ENCODE assay signal across 16 cellular contexts in the genomic region with DNA sequence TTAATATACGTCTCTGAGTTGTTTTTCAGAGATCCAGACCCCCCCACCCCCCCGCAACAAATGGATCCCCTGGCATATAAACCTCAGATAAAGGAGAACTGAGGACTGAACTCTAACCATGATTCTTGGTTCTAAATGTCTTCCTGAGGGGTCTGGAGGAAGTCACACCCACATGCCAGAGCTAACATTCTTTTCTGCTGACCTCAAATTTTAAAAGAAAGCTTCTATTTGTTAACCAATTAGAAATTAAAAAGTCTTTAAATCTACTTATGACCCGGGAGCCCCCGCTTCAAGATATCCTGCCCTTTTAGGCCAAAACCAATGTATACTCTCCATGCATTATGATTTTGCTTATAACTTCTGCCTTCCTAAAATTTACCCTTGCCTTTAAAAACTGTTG.
"Had no signal": no experiment of that assay in that cellular context is flagged by ENCODE, and none has a peak within 500 bp of the region (broad histone marks: within the 10 kb centered on the region; RNA-seq: fewer than 3 reads in every experiment).

No MANE protein-coding gene starts in this region.

- H3K4me1 ChIP-seq: colonic mucosa, gastroesophageal sphincter, left lung, psoas muscle, right lobe of liver, spleen, upper lobe of right lung had no signal

- H3K27ac ChIP-seq: colonic mucosa, gastroesophageal sphincter, heart right ventricle, left lung, psoas muscle, right lobe of liver, spleen, upper lobe of right lung, WERI-Rb-1 had no signal

- FAIRE-seq: islet of Langerhans had no signal

- H3K27me3 ChIP-seq: colonic mucosa, gastroesophageal sphincter, heart right ventricle, left lung, right lobe of liver, spleen, upper lobe of right lung had no signal

- DNase-seq: activated CD4-positive, alpha-beta T cell treated with anti-CD3 and anti-CD28 coated beads for 36 hours; activated CD8-positive, alpha-beta T cell treated with anti-CD3 and anti-CD28 coated beads for 36 hours; activated effector memory CD4-positive, alpha-beta T cell treated with Interleukin-2 at 50 U/mL for 16 hours; activated naive CD4-positive, alpha-beta T cell treated with anti-CD3 and anti-CD28 coated beads, Interleukin-2, amount 50 U/mL, for 16 hours; activated T-cell treated with anti-CD3 and anti-CD28 coated beads, Interleukin-2, amount 50 U/mL, for 4 hours; colonic mucosa; heart right ventricle; left lung; psoas muscle; right lobe of liver; spleen; T-helper 17 cell; upper lobe of right lung; WERI-Rb-1 had no signal

- H3K36me3 ChIP-seq: colonic mucosa, gastroesophageal sphincter, heart right ventricle, left lung, right lobe of liver, spleen, upper lobe of right lung, WERI-Rb-1 had no signal

- H3K4me3 ChIP-seq: colonic mucosa, gastroesophageal sphincter, heart right ventricle, left lung, psoas muscle, right lobe of liver, spleen, upper lobe of right lung had no signal

- H3K9me3 ChIP-seq: colonic mucosa, gastroesophageal sphincter, heart right ventricle, left lung, psoas muscle, right lobe of liver, spleen, upper lobe of right lung had no signal

- ATAC-seq: activated CD4-positive, alpha-beta T cell treated with anti-CD3 and anti-CD28 coated beads for 36 hours; activated CD8-positive, alpha-beta T cell treated with anti-CD3 and anti-CD28 coated beads for 36 hours; activated T-cell treated with anti-CD3 and anti-CD28 coated beads, Interleukin-2, amount 50 U/mL, for 4 hours; gastroesophageal sphincter; heart right ventricle; left lung; psoas muscle; right lobe of liver; T-helper 17 cell; upper lobe of right lung had no signal
